In the genomic region with DNA sequence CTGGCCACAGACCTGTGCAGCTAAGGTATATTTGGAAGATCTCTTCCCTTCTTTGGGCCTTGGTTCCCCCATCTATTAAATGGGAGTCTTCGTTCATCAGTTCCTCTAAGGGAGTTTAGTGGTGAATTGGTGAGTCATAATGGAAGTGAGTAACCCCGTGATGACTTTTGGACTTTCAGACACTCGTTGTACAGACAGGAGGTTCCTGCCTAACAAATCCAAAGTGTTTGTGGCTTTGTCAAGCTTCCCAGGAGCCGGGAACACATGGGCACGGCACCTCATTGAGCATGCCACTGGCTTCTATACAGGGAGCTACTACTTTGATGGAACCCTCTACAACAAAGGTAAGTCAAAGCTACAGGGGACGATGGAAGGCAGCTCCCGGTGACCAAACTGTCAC, we compare ENCODE assay signal across 1 cellular context.
A peak's percentile ranks its signal among the peaks of the same experiment; 100 is the strongest.
TF ChIP-seq lines count a peak whose summit lies in the region.

No MANE protein-coding gene starts in this region.

TF ChIP-seq in GM12878, 131 proteins besides CTCF, POLR2A, EP300 and RAD21 (continued from another document and continues in another):
- TF ChIP-seq, protein P1, sequence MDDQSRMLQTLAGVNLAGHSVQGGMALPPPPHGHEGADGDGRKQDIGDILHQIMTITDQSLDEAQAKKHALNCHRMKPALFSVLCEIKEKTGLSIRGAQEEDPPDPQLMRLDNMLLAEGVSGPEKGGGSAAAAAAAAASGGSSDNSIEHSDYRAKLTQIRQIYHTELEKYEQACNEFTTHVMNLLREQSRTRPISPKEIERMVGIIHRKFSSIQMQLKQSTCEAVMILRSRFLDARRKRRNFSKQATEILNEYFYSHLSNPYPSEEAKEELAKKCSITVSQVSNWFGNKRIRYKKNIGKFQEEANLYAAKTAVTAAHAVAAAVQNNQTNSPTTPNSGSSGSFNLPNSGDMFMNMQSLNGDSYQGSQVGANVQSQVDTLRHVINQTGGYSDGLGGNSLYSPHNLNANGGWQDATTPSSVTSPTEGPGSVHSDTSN (IDR thresholded peaks at IDR 0.05; ENCODE audit: insufficient replicate concordance, low read depth, low read length): no peak
- TF ChIP-seq HDGF (IDR thresholded peaks at IDR 0.05) (no peak), ZZZ3 (IDR thresholded peaks at IDR 0.05; ENCODE audit: control insufficient read depth, insufficient read length, low read depth) (no peak), POLR2AphosphoS2 (IDR thresholded peaks at IDR 0.05; ENCODE audit: low read depth, low read length) (no peak), BCL11A (IDR thresholded peaks at IDR 0.05; ENCODE audit: low read depth, low read length) (0 out of 2 replicates have a peak, but pooled peaks have one; percentile 34), TBL1XR1 (IDR thresholded peaks at IDR 0.05; ENCODE audit: low read depth, low read length) (no peak), NKRF (conservative IDR thresholded peaks at IDR 0.05) (no peak), ZBTB4 (CRISPR knock-in tag; IDR thresholded peaks at IDR 0.05) (no peak), E2F8 (IDR thresholded peaks at IDR 0.05; ENCODE audit: low read depth, partially characterized antibody) (no peak), FOXM1 (IDR thresholded peaks at IDR 0.05; ENCODE audit: low read depth, low read length) (no peak), EZH2 (IDR thresholded peaks at IDR 0.05; ENCODE audit: borderline replicate concordance, control insufficient read depth, low read depth, low read length) (no peak), ZNF687 (IDR thresholded peaks at IDR 0.05) (no peak), TCF12 (IDR thresholded peaks at IDR 0.05; ENCODE audit: low read depth, low read length) (no peak), ZNF217 (IDR thresholded peaks at IDR 0.05) (no peak), PAX5 (IDR thresholded peaks at IDR 0.05; ENCODE audit: borderline replicate concordance, low read depth, low read length) (no peak), CREB1 (IDR thresholded peaks at IDR 0.05; ENCODE audit: low read depth) (no peak), IKZF1 (conservative IDR thresholded peaks at IDR 0.05) (peak; percentile 86), CBX5 (IDR thresholded peaks at IDR 0.05; ENCODE audit: low read depth) (no peak), DPF2 (IDR thresholded peaks at IDR 0.05) (peak; percentile 87), NR2C2 (IDR thresholded peaks at IDR 0.05; ENCODE audit: borderline replicate concordance, control insufficient read depth, insufficient read length, low read depth) (no peak), KLF5 (IDR thresholded peaks at IDR 0.05; ENCODE audit: partially characterized antibody) (no peak), SMAD5 (IDR thresholded peaks at IDR 0.05; ENCODE audit: low read depth) (no peak), EGR1 (IDR thresholded peaks at IDR 0.05; ENCODE audit: borderline replicate concordance in 1 of 2, low read depth in 2 of 2, low read length in 2 of 2) (no peak), ZNF24 (IDR thresholded peaks at IDR 0.05) (no peak), KAT2A (conservative IDR thresholded peaks at IDR 0.05; ENCODE audit: control insufficient read depth, low read depth, low read length) (no peak), CHD4 (IDR thresholded peaks at IDR 0.05) (no peak)
- TF ChIP-seq, protein P2, sequence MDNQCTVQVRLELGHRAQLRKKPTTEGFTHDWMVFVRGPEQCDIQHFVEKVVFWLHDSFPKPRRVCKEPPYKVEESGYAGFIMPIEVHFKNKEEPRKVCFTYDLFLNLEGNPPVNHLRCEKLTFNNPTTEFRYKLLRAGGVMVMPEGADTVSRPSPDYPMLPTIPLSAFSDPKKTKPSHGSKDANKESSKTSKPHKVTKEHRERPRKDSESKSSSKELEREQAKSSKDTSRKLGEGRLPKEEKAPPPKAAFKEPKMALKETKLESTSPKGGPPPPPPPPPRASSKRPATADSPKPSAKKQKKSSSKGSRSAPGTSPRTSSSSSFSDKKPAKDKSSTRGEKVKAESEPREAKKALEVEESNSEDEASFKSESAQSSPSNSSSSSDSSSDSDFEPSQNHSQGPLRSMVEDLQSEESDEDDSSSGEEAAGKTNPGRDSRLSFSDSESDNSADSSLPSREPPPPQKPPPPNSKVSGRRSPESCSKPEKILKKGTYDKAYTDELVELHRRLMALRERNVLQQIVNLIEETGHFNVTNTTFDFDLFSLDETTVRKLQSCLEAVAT (IDR thresholded peaks at IDR 0.05): no peak
- TF ChIP-seq, protein P3, sequence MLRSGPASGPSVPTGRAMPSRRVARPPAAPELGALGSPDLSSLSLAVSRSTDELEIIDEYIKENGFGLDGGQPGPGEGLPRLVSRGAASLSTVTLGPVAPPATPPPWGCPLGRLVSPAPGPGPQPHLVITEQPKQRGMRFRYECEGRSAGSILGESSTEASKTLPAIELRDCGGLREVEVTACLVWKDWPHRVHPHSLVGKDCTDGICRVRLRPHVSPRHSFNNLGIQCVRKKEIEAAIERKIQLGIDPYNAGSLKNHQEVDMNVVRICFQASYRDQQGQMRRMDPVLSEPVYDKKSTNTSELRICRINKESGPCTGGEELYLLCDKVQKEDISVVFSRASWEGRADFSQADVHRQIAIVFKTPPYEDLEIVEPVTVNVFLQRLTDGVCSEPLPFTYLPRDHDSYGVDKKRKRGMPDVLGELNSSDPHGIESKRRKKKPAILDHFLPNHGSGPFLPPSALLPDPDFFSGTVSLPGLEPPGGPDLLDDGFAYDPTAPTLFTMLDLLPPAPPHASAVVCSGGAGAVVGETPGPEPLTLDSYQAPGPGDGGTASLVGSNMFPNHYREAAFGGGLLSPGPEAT (IDR thresholded peaks at IDR 0.05; ENCODE audit: low read depth): 0 out of 2 replicates have a peak, but pooled peaks have one; percentile 38
- TF ChIP-seq, protein P4, sequence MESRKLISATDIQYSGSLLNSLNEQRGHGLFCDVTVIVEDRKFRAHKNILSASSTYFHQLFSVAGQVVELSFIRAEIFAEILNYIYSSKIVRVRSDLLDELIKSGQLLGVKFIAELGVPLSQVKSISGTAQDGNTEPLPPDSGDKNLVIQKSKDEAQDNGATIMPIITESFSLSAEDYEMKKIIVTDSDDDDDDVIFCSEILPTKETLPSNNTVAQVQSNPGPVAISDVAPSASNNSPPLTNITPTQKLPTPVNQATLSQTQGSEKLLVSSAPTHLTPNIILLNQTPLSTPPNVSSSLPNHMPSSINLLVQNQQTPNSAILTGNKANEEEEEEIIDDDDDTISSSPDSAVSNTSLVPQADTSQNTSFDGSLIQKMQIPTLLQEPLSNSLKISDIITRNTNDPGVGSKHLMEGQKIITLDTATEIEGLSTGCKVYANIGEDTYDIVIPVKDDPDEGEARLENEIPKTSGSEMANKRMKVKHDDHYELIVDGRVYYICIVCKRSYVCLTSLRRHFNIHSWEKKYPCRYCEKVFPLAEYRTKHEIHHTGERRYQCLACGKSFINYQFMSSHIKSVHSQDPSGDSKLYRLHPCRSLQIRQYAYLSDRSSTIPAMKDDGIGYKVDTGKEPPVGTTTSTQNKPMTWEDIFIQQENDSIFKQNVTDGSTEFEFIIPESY (IDR thresholded peaks at IDR 0.05): no peak
- TF ChIP-seq, protein P5, sequence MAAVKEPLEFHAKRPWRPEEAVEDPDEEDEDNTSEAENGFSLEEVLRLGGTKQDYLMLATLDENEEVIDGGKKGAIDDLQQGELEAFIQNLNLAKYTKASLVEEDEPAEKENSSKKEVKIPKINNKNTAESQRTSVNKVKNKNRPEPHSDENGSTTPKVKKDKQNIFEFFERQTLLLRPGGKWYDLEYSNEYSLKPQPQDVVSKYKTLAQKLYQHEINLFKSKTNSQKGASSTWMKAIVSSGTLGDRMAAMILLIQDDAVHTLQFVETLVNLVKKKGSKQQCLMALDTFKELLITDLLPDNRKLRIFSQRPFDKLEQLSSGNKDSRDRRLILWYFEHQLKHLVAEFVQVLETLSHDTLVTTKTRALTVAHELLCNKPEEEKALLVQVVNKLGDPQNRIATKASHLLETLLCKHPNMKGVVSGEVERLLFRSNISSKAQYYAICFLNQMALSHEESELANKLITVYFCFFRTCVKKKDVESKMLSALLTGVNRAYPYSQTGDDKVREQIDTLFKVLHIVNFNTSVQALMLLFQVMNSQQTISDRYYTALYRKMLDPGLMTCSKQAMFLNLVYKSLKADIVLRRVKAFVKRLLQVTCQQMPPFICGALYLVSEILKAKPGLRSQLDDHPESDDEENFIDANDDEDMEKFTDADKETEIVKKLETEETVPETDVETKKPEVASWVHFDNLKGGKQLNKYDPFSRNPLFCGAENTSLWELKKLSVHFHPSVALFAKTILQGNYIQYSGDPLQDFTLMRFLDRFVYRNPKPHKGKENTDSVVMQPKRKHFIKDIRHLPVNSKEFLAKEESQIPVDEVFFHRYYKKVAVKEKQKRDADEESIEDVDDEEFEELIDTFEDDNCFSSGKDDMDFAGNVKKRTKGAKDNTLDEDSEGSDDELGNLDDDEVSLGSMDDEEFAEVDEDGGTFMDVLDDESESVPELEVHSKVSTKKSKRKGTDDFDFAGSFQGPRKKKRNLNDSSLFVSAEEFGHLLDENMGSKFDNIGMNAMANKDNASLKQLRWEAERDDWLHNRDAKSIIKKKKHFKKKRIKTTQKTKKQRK (IDR thresholded peaks at IDR 0.05; ENCODE audit: low read depth, low read length): no peak
